ENCODE assay signal across 26 cellular contexts in the genomic region with DNA sequence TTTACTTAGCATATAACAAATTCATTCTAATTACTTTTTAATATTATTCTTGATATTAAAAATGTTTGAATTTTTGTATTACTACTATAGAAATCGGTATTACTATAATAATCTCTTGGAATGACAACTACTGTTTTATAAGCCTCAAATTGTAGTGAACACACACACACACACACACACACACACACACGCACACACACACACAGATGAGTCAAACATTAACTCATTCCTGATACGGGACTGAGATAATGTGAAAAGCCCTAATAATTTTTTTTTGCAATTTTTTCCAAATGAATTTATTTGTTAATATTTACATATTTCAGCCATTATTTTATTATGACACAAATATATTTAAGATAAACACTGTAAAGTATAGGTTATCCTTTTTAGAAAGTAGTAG.
"Had no signal": no experiment of that assay in that cellular context is flagged by ENCODE, and none has a peak within 500 bp of the region (broad histone marks: within the 10 kb centered on the region; RNA-seq: fewer than 3 reads in every experiment).

No MANE protein-coding gene starts in this region.

- H3K4me3 ChIP-seq: colonic mucosa, esophagus muscularis mucosa, heart right ventricle, lung, mucosa of descending colon, psoas muscle, skin epidermis, spleen, thoracic aorta, tibial nerve, upper lobe of left lung had no signal

- H3K27ac Mint-ChIP-seq: dendritic cell treated with granulocyte-macrophage colony-stimulating factor and Interleukin-4, amounts not matched to agents 40 ng/mL and 50 ng/mL, for 4 days; endodermal cell; memory B cell; mesothelial cell of epicardium; naive B cell; natural killer cell treated with Interleukin-12 subunit alpha and Interleukin-12 subunit beta and Interleukin-15 and Interleukin-18, amount 100 ng/mL, for 72 hours; stimulated activated memory B cell treated with anti-CD40 and anti-IgM and Interleukin-4, amounts not matched to agents 10 μg/mL and 1 μg/mL and 100 μg/mL, for 72 hours had no signal

- FAIRE-seq: urothelium cell line had no signal

- H3K27me3 ChIP-seq: colonic mucosa, esophagus muscularis mucosa, foreskin keratinocyte, heart right ventricle, spleen, tibial nerve, upper lobe of left lung had no signal

- H3K4me1 ChIP-seq: colonic mucosa, esophagus muscularis mucosa, foreskin keratinocyte, psoas muscle, spleen, tibial nerve had no signal

- H3K4me1 Mint-ChIP-seq: endodermal cell; memory B cell; naive B cell; neural crest cell; stimulated activated memory B cell treated with anti-CD40 and anti-IgM and Interleukin-4, amounts not matched to agents 10 μg/mL and 1 μg/mL and 100 μg/mL, for 72 hours had no signal

- H3K27me3 Mint-ChIP-seq: dendritic cell treated with granulocyte-macrophage colony-stimulating factor and Interleukin-4, amounts not matched to agents 40 ng/mL and 50 ng/mL, for 4 days; memory B cell; naive B cell; natural killer cell treated with Interleukin-12 subunit alpha and Interleukin-12 subunit beta and Interleukin-15 and Interleukin-18, amount 100 ng/mL, for 72 hours; stimulated activated memory B cell treated with anti-CD40 and anti-IgM and Interleukin-4, amounts not matched to agents 10 μg/mL and 1 μg/mL and 100 μg/mL, for 72 hours had no signal

- H3K36me3 ChIP-seq: colonic mucosa, esophagus muscularis mucosa, heart right ventricle, spleen, thoracic aorta, tibial nerve, upper lobe of left lung had no signal

- H3K4me3 Mint-ChIP-seq: dendritic cell treated with granulocyte-macrophage colony-stimulating factor and Interleukin-4, amounts not matched to agents 40 ng/mL and 50 ng/mL, for 4 days; endodermal cell; memory B cell; mesothelial cell of epicardium; naive B cell; natural killer cell treated with Interleukin-12 subunit alpha and Interleukin-12 subunit beta and Interleukin-15 and Interleukin-18, amount 100 ng/mL, for 72 hours; neural crest cell; stimulated activated memory B cell treated with anti-CD40 and anti-IgM and Interleukin-4, amounts not matched to agents 10 μg/mL and 1 μg/mL and 100 μg/mL, for 72 hours had no signal

- DNase-seq: colonic mucosa; effector CD8-positive, alpha-beta T cell; mucosa of descending colon; naive B cell; psoas muscle; right cardiac atrium; spleen; stimulated activated CD4-positive, alpha-beta T cell treated with anti-CD3 and anti-CD28 coated beads, Interleukin-4, amount 100 ng/mL, for 4 hours; stimulated activated naive CD8-positive, alpha-beta T cell treated with anti-CD3 and anti-CD28 coated beads, Interleukin-15, Interleukin-2, amounts not matched to agents 100 U/mL and 50 U/mL, for 24 hours had no signal

- ATAC-seq: left cardiac atrium; mucosa of descending colon; natural killer cell treated with Interleukin-12 subunit alpha and Interleukin-12 subunit beta and Interleukin-15 and Interleukin-18, amount 100 ng/mL, for 72 hours; psoas muscle; stimulated activated memory B cell treated with anti-CD40 and anti-IgM and Interleukin-4, amounts not matched to agents 10 μg/mL and 1 μg/mL and 100 μg/mL, for 72 hours; stimulated activated naive CD8-positive, alpha-beta T cell treated with anti-CD3 and anti-CD28 coated beads, Interleukin-15, Interleukin-2, amounts not matched to agents 100 U/mL and 50 U/mL, for 24 hours had no signal

- H3K36me3 Mint-ChIP-seq: memory B cell; mesothelial cell of epicardium; naive B cell; natural killer cell treated with Interleukin-12 subunit alpha and Interleukin-12 subunit beta and Interleukin-15 and Interleukin-18, amount 100 ng/mL, for 72 hours; stimulated activated memory B cell treated with anti-CD40 and anti-IgM and Interleukin-4, amounts not matched to agents 10 μg/mL and 1 μg/mL and 100 μg/mL, for 72 hours had no signal

- H3K9me3 Mint-ChIP-seq: endodermal cell; stimulated activated memory B cell treated with anti-CD40 and anti-IgM and Interleukin-4, amounts not matched to agents 10 μg/mL and 1 μg/mL and 100 μg/mL, for 72 hours had no signal

- H3K27ac ChIP-seq: colonic mucosa, esophagus muscularis mucosa, foreskin keratinocyte, heart right ventricle, psoas muscle, skin epidermis, spleen, thoracic aorta, tibial nerve, upper lobe of left lung had no signal

- H3K9me3 ChIP-seq: colonic mucosa, esophagus muscularis mucosa, heart right ventricle, psoas muscle, thoracic aorta, tibial nerve, upper lobe of left lung had no signal
